In the genomic region with DNA sequence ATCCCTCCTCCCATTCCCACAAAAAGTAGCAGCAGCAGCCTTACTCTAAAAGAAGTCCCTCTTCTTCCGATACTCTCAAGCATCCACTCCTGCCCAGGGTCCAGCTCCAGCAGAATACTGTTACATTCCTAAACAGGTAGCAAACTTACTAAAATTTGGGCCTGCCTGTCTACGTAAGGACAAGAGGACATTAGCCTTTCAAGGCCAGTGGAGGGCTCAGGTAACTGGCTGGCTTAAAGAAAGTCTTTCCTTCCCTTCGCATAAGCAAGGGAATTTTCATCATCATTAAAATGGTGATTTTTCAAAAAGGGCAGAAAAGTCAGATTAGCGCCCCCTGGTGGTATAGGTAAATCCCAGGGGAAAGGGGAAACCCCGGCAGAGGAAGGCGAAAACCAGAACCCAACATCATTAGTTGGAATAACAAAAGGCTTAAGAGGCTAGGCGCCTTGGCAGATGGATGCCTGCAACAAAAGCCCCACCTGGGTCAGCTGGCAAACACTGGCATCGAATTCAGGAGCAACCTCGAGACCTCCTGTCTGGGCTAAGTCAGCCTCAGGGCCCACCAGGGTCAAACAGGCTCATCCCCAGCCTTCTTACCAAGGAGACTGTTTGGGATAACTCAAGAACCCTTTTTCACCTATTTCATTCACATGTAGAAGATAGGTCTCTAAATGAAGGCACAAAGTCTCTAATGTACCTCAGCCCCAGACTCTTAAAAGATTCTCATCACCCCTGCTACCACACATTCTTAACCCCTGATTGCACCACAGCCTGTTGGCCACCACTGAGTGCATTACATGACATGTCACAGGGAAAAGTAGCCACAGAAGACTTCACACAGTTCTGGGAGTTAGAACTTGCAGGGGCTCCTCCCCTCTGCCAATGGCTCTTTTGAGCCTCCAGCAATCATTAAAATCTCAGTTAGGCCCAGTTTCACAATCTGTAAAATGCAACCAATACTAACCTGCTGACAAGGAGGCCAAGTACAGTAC, we compare ENCODE assay signal across 10 cellular contexts. TPM values are rescaled to one million over a fixed set of nuclear protein-coding genes. Genes with fewer than 3 reads are reported as not detected.
DNase-seq lines count a peak whose midpoint lies in the region; ATAC-seq and TF ChIP-seq lines count a peak whose summit lies in the region.
"Had no signal": no experiment of that assay in that cellular context is flagged by ENCODE, and none has a peak within 500 bp of the region (broad histone marks: within the 10 kb centered on the region; RNA-seq: fewer than 3 reads in every experiment).

No MANE protein-coding gene starts in this region.

- DNase-seq in Caco-2, result peak in 1 of 2 experiments; percentile 52
- DNase-seq in HT-29 (ENCODE audit: low spot score), result peak; percentile 47
- peak; percentile 58 for DNase-seq in OCI-LY7 (ENCODE audit: low spot score)
- peak; percentile 41 for DNase-seq in activated T-cell treated with anti-CD3 and anti-CD28 coated beads, Interleukin-2, amount 50 U/mL, for 24 hours
- peak; percentile 75 for DNase-seq in germinal center (ENCODE audit: low spot score)
- DNase-seq in stimulated activated CD4-positive, alpha-beta T cell treated with anti-CD3 and anti-CD28 coated beads, Interleukin-12 subunit alpha, Interleukin-12 subunit beta, amount 100 ng/mL, for 24 hours (ENCODE audit: low read depth in 2 of 2), result peak; percentile 11 to 22
- no peak for DNase-seq in GDM1 (lab: John Stamatoyannopoulos, UW)

- H3K9me3 ChIP-seq in Caco-2, result no peaks in the 10 kb centered on the region
- H3K9me3 ChIP-seq in OCI-LY7 (ENCODE audit: low read length), result no peaks in the 10 kb centered on the region

- no peaks in the 10 kb centered on the region for H4K20me1 ChIP-seq in OCI-LY7 (ENCODE audit: insufficient read depth, low read length)

- H3K9me3 Mint-ChIP-seq in Caco-2 (ENCODE audit: unreplicated experiment), result no peaks in the 10 kb centered on the region
- H3K9me3 Mint-ChIP-seq in activated T-cell treated with anti-CD3 and anti-CD28 coated beads, Interleukin-2, amount 50 U/mL, for 24 hours, result no peaks in the 10 kb centered on the region
- H3K9me3 Mint-ChIP-seq: stimulated activated naive CD8-positive, alpha-beta T cell treated with anti-CD3 and anti-CD28 coated beads, Interleukin-15, Interleukin-2, amounts not matched to agents 100 ng/mL and 50 ng/mL, for 24 hours had no signal

- H3K27me3 ChIP-seq in Caco-2 (replicated peaks; ENCODE audit: control insufficient read depth, insufficient read depth, low read length), result no peaks in the 10 kb centered on the region

- H3K4me1 ChIP-seq in Caco-2, result no peaks in the 10 kb centered on the region
- H3K4me1 ChIP-seq in OCI-LY7 (ENCODE audit: insufficient read depth, low read length, poor library complexity, severe bottlenecking), result no peaks in the 10 kb centered on the region

- no peak overlapping the region for H3K27ac ChIP-seq in OCI-LY7 (ENCODE audit: low read depth, low read length, poor library complexity, severe bottlenecking)
- H3K27ac ChIP-seq: SK-N-MC had no signal

- no peak overlapping the region for H3K27ac Mint-ChIP-seq in Caco-2 (ENCODE audit: unreplicated experiment)
- H3K27ac Mint-ChIP-seq in activated T-cell treated with anti-CD3 and anti-CD28 coated beads, Interleukin-2, amount 50 U/mL, for 24 hours, result peak overlapping the region; percentile 13
- H3K27ac Mint-ChIP-seq: stimulated activated naive CD8-positive, alpha-beta T cell treated with anti-CD3 and anti-CD28 coated beads, Interleukin-15, Interleukin-2, amounts not matched to agents 100 ng/mL and 50 ng/mL, for 24 hours had no signal

- H2AFZ ChIP-seq in OCI-LY7 (ENCODE audit: low read length), result no peak overlapping the region

- no peak for ATAC-seq in GM19395 (IDR thresholded peaks at IDR 0.05; ENCODE audit: unreplicated experiment)

- H3K79me2 ChIP-seq in OCI-LY7 (ENCODE audit: insufficient read depth, low read depth, low read length), result no peaks in the 10 kb centered on the region

- no peaks in the 10 kb centered on the region for H3K27me3 Mint-ChIP-seq in Caco-2 (ENCODE audit: insufficient read depth, unreplicated experiment)
- no peaks in the 10 kb centered on the region for H3K27me3 Mint-ChIP-seq in activated T-cell treated with anti-CD3 and anti-CD28 coated beads, Interleukin-2, amount 50 U/mL, for 24 hours
- H3K27me3 Mint-ChIP-seq: stimulated activated naive CD8-positive, alpha-beta T cell treated with anti-CD3 and anti-CD28 coated beads, Interleukin-15, Interleukin-2, amounts not matched to agents 100 ng/mL and 50 ng/mL, for 24 hours had no signal

- H3K4me3 Mint-ChIP-seq in Caco-2 (ENCODE audit: unreplicated experiment), result no peak overlapping the region
- no peak overlapping the region for H3K4me3 Mint-ChIP-seq in activated T-cell treated with anti-CD3 and anti-CD28 coated beads, Interleukin-2, amount 50 U/mL, for 24 hours
- H3K4me3 Mint-ChIP-seq: stimulated activated naive CD8-positive, alpha-beta T cell treated with anti-CD3 and anti-CD28 coated beads, Interleukin-15, Interleukin-2, amounts not matched to agents 100 ng/mL and 50 ng/mL, for 24 hours had no signal

- CTCF ChIA-PET in Caco-2 (lab: Charles Lee) (no interaction called here), OCI-LY7 (lab: Charles Lee; ENCODE audit: unreplicated experiment) (no interaction called here)

- POLR2A ChIA-PET in Caco-2 (lab: Charles Lee) (no interaction called here), OCI-LY7 (lab: Charles Lee) (interaction anchor here (0.6 kb wide), 1 partner anchor 79 kb away, joined by 6 read pairs; no protein-coding TSS in a partner anchor)

- BruUV-seq in Caco-2 (replicated peaks; lab: Mats Ljungman, UMichigan) (no TSS peak), OCI-LY7 (replicated peaks; lab: Mats Ljungman, UMichigan) (no TSS peak)

- H3K36me3 Mint-ChIP-seq in Caco-2 (ENCODE audit: insufficient read depth, unreplicated experiment), result peaks cover 7% of the 10 kb centered on the region
- H3K36me3 Mint-ChIP-seq in activated T-cell treated with anti-CD3 and anti-CD28 coated beads, Interleukin-2, amount 50 U/mL, for 24 hours (ENCODE audit: low read depth), result peaks cover 72% of the 10 kb centered on the region

- no peaks in the 10 kb centered on the region for H3K9me2 ChIP-seq in OCI-LY7 (ENCODE audit: insufficient read depth, low read length)

- H3K4me3 ChIP-seq in Caco-2 (ENCODE audit: low read depth, low read length) (no peak overlapping the region), OCI-LY7 (ENCODE audit: low read depth, low read length, poor library complexity, severe bottlenecking) (no peak overlapping the region)
- H3K4me3 ChIP-seq: SK-N-MC had no signal

- intact Hi-C loops in Caco-2 (cut with micrococcal nuclease; ENCODE audit: unreplicated experiment) (loop anchor here (1.0 kb wide), 1 partner anchor 101 kb away; no protein-coding TSS in a partner anchor), OCI-LY7 (cut with micrococcal nuclease; ENCODE audit: unreplicated experiment) (loop anchor here (1.0 kb wide), 1 partner anchor 101 kb away; no protein-coding TSS in a partner anchor)

- H3K4me1 Mint-ChIP-seq in Caco-2 (ENCODE audit: low read depth, unreplicated experiment), result no peaks in the 10 kb centered on the region
- H3K4me1 Mint-ChIP-seq in activated T-cell treated with anti-CD3 and anti-CD28 coated beads, Interleukin-2, amount 50 U/mL, for 24 hours (ENCODE audit: low read depth), result peaks cover 3% of the 10 kb centered on the region

- H3K4me2 ChIP-seq in OCI-LY7 (ENCODE audit: low read length), result no peak overlapping the region

- H3K36me3 ChIP-seq in Caco-2 (ENCODE audit: control insufficient read depth, insufficient read depth, low read length), result no peaks in the 10 kb centered on the region
- H3K36me3 ChIP-seq in OCI-LY7 (ENCODE audit: insufficient read depth, low read length), result peaks cover 49% of the 10 kb centered on the region

- peak; percentile 61 to 66 for TF ChIP-seq CTCF in Caco-2 (IDR thresholded peaks at IDR 0.05; ENCODE audit: insufficient read depth in 1 of 2, low read depth in 1 of 2, low read length in 1 of 2, severe bottlenecking in 1 of 2, unreplicated experiment in 1 of 2)
- peak; percentile 98 for TF ChIP-seq CTCF in OCI-LY7 (conservative IDR thresholded peaks at IDR 0.05; ENCODE audit: low read length)

RNA-seq across cellular contexts. Expression of gene ERI3, which starts 36.7 kb away (rescaled TPM):
- total RNA-seq in Caco-2 (2022), result 34.2 and 38.2 TPM in 2 replicates
- total RNA-seq in HT-29 (2014; rRNA removed; shearing (Covaris generic)), result 74.3 and 84.4 TPM in 2 replicates
- 47.4 and 53.3 TPM in 2 replicates for total RNA-seq in OCI-LY7 (2014; rRNA removed; shearing (Covaris generic))
- total RNA-seq in OCI-LY7 (2022), result 46.5 and 49.5 TPM in 2 replicates
